In the genomic region with DNA sequence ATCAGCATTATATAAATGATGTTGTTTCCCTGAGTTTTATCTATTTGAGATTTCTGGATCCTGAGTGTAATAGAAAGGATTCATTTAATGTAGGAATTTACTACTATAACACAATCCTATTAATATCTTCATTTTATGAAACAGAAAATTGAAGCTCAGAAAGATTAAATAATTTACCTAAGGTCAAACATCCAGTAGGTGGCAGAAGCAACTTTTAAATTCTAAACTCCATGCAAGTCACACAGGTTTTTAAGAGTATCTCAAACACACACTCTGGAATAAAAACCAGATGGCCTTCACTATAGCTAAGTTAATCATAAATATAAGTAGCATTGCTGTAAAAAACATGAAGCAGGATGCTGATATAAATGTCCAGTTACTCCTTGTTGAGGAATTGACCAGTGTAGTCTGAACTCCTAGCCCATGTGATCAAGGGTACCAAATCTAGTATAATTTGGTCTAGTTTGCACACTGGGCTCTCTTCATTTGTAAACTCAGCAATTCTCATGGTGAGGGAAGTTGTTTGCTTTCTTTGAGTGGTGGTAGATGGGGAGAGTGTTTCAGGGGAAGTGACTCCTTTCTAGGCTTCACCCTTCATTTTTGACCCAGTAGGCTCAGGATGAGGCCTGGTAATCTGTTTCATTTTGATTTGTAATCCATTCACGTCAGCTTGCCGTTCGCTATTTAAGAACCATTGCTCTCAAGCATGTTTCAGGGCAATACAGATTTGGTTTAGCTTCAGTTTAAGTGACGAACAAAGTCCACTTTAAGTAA, we compare ENCODE assay signal across 8 cellular contexts. TPM values are rescaled to one million over a fixed set of nuclear protein-coding genes. Genes with fewer than 3 reads are reported as not detected.
A peak's percentile ranks its signal among the peaks of the same experiment; 100 is the strongest.
DNase-seq lines count a peak whose midpoint lies in the region; ATAC-seq, FAIRE-seq and TF ChIP-seq lines count a peak whose summit lies in the region.

No MANE protein-coding gene starts in this region.

- no peaks in the 10 kb centered on the region for H3K79me2 ChIP-seq in HCT116 (ENCODE audit: insufficient read depth, low read length)

- H3K4me1 ChIP-seq in HCT116 (ENCODE audit: control insufficient read depth in 1 of 2, insufficient read depth in 2 of 2, low read length in 2 of 2), result no peaks in the 10 kb centered on the region
- H3K4me1 ChIP-seq in RWPE2 (ENCODE audit: insufficient read depth, poor library complexity, severe bottlenecking), result no peaks in the 10 kb centered on the region
- H3K4me1 ChIP-seq in skeletal muscle satellite cell (ENCODE audit: control insufficient read depth, insufficient read depth, low read length), result peaks cover 11% of the 10 kb centered on the region

- H3K4me2 ChIP-seq in HCT116 (ENCODE audit: low read length) (no peak overlapping the region), skeletal muscle satellite cell (ENCODE audit: low read length) (peak overlapping the region; percentile 44)

- H3K27ac Mint-ChIP-seq in natural killer cell treated with Interleukin-12 subunit alpha and Interleukin-12 subunit beta and Interleukin-15 and Interleukin-18, amount 100 ng/mL, for 72 hours, result no peak overlapping the region
- H3K27ac Mint-ChIP-seq in activated CD4-positive, alpha-beta T cell treated with anti-CD3 and anti-CD28 coated beads, Interleukin-2, amount 10 ng/mL, durations not matched to agents 24 days and 14 days, result no peak overlapping the region

- H3K9me3 ChIP-seq in HCT116 (ENCODE audit: control insufficient read depth in 1 of 2, insufficient read depth in 1 of 2, low read depth in 1 of 2, low read length in 2 of 2), result no peaks in the 10 kb centered on the region
- no peaks in the 10 kb centered on the region for H3K9me3 ChIP-seq in RWPE2 (ENCODE audit: severe bottlenecking)
- H3K9me3 ChIP-seq in skeletal muscle satellite cell (replicated peaks; ENCODE audit: low read length), result no peaks in the 10 kb centered on the region

- POLR2A ChIA-PET in HCT116 (lab: Charles Lee), result no interaction called here

- H3K36me3 ChIP-seq in HCT116 (ENCODE audit: control insufficient read depth in 1 of 2, insufficient read depth in 2 of 2, low read length in 2 of 2) (no peaks in the 10 kb centered on the region), RWPE2 (ENCODE audit: low read depth) (no peaks in the 10 kb centered on the region), skeletal muscle satellite cell (ENCODE audit: insufficient read depth, low read length) (no peaks in the 10 kb centered on the region)

- H3K27me3 ChIP-seq in HCT116 (ENCODE audit: insufficient read depth, low read length), result no peaks in the 10 kb centered on the region
- H3K27me3 ChIP-seq in RWPE2 (ENCODE audit: insufficient read depth, poor library complexity, severe bottlenecking), result no peaks in the 10 kb centered on the region
- H3K27me3 ChIP-seq in skeletal muscle satellite cell (ENCODE audit: control insufficient read depth, insufficient read depth, low read length), result no peaks in the 10 kb centered on the region

- no peak overlapping the region for H3K9ac ChIP-seq in HCT116 (ENCODE audit: low read length)
- peak overlapping the region; percentile 11 for H3K9ac ChIP-seq in skeletal muscle satellite cell (ENCODE audit: low read depth, low read length)

- peak overlapping the region; percentile 63 for H2AFZ ChIP-seq in HCT116 (ENCODE audit: low read depth, low read length, poor library complexity, severe bottlenecking)

- CTCF ChIA-PET in HCT116 (lab: Charles Lee), result interaction anchor here (0.7 to 3.0 kb wide), 10 partner anchors 9 to 634 kb away, joined by 3 to 52 read pairs (median 4); partner anchors contain the start of genes FMO3 and FMO4

- no peak overlapping the region for H3K4me3 ChIP-seq in HCT116 (replicated peaks in 1 of 2; ENCODE audit: low read depth in 1 of 2, low read length in 2 of 2)
- no peak overlapping the region for H3K4me3 ChIP-seq in RWPE2 (ENCODE audit: severe bottlenecking)
- H3K4me3 ChIP-seq in foreskin fibroblast (ENCODE audit: low read depth in 1 of 2, low read length in 2 of 2), result no peak overlapping the region
- no peak overlapping the region for H3K4me3 ChIP-seq in skeletal muscle satellite cell (ENCODE audit: low read length)

- intact Hi-C loops in HCT116 (cut with micrococcal nuclease), result loop anchor here (1.0 to 10.0 kb wide), 3 partner anchors 145 to 633 kb away; no protein-coding TSS in a partner anchor
- intact Hi-C loops in activated CD4-positive, alpha-beta T cell treated with anti-CD3 and anti-CD28 coated beads, Interleukin-2, amount 10 ng/mL, durations not matched to agents 24 days and 14 days (cut with micrococcal nuclease), result no loop called here

- H3K4me1 Mint-ChIP-seq in natural killer cell treated with Interleukin-12 subunit alpha and Interleukin-12 subunit beta and Interleukin-15 and Interleukin-18, amount 100 ng/mL, for 72 hours (ENCODE audit: low read depth in 2 of 2), result no peaks in the 10 kb centered on the region
- H3K4me1 Mint-ChIP-seq in activated CD4-positive, alpha-beta T cell treated with anti-CD3 and anti-CD28 coated beads, Interleukin-2, amount 10 ng/mL, durations not matched to agents 24 days and 14 days, result no peaks in the 10 kb centered on the region

- H3K27ac ChIP-seq in HCT116 (ENCODE audit: low read depth, low read length), result no peak overlapping the region
- no peak overlapping the region for H3K27ac ChIP-seq in RWPE2 (ENCODE audit: poor library complexity, severe bottlenecking)

- no peaks in the 10 kb centered on the region for H4K20me1 ChIP-seq in HCT116 (ENCODE audit: insufficient read depth)

- H3K27me3 Mint-ChIP-seq in natural killer cell treated with Interleukin-12 subunit alpha and Interleukin-12 subunit beta and Interleukin-15 and Interleukin-18, amount 100 ng/mL, for 72 hours, result peaks cover 3 to 20% of the 10 kb centered on the region in 2 donors
- H3K27me3 Mint-ChIP-seq in activated CD4-positive, alpha-beta T cell treated with anti-CD3 and anti-CD28 coated beads, Interleukin-2, amount 10 ng/mL, durations not matched to agents 24 days and 14 days, result no peaks in the 10 kb centered on the region

- RAD21 ChIA-PET in HCT116 (lab: Charles Lee; ENCODE audit: low non-redundant PET in 1 of 2, low total read pairs in 2 of 2, uncharacterized antibody in 2 of 2, unreplicated experiment in 2 of 2), result interaction anchor here (1.0 kb wide), 3 partner anchors 146 to 635 kb away, joined by 3 to 9 read pairs (median 4); partner anchors contain the start of gene FMO4 (in 1 of the 2)

- ATAC-seq in HCT116, result no peak
- ATAC-seq in RWPE2 (ENCODE audit: low read depth), result no peak
- ATAC-seq in natural killer cell treated with Interleukin-12 subunit alpha and Interleukin-12 subunit beta and Interleukin-15 and Interleukin-18, amount 100 ng/mL, for 72 hours, result no peak
- no peak for ATAC-seq in GM18909 (IDR thresholded peaks at IDR 0.05; ENCODE audit: poor library complexity, unreplicated experiment)

- BruUV-seq in HCT116 (replicated peaks; lab: Mats Ljungman, UMichigan), result no TSS peak

- no peak for FAIRE-seq in GM12891 (lab: Jason Lieb, UNC)

- H3K9me2 ChIP-seq in HCT116 (ENCODE audit: insufficient read depth), result no peaks in the 10 kb centered on the region

- no peak overlapping the region for H3K4me3 Mint-ChIP-seq in natural killer cell treated with Interleukin-12 subunit alpha and Interleukin-12 subunit beta and Interleukin-15 and Interleukin-18, amount 100 ng/mL, for 72 hours
- no peak overlapping the region for H3K4me3 Mint-ChIP-seq in activated CD4-positive, alpha-beta T cell treated with anti-CD3 and anti-CD28 coated beads, Interleukin-2, amount 10 ng/mL, durations not matched to agents 24 days and 14 days

- peak; percentile 61 for TF ChIP-seq RAD21 in HCT116 (IDR thresholded peaks at IDR 0.05; ENCODE audit: low read depth)

- no peaks in the 10 kb centered on the region for H3K36me3 Mint-ChIP-seq in natural killer cell treated with Interleukin-12 subunit alpha and Interleukin-12 subunit beta and Interleukin-15 and Interleukin-18, amount 100 ng/mL, for 72 hours
- H3K36me3 Mint-ChIP-seq in activated CD4-positive, alpha-beta T cell treated with anti-CD3 and anti-CD28 coated beads, Interleukin-2, amount 10 ng/mL, durations not matched to agents 24 days and 14 days (ENCODE audit: low read depth), result no peaks in the 10 kb centered on the region

- DNase-seq in HCT116 (ENCODE audit: low read depth, low spot score) (peak; percentile 15), RWPE2 (ENCODE audit: low spot score) (no peak), foreskin fibroblast (peak; percentile 35 to 79), GM12891 (ENCODE audit: insufficient read length, low spot score) (no peak)
- DNase-seq in natural killer cell treated with Interleukin-12 subunit alpha and Interleukin-12 subunit beta and Interleukin-15 and Interleukin-18, amount 100 ng/mL, for 72 hours (ENCODE audit: low spot score), result no peak
- no peak for DNase-seq in activated CD4-positive, alpha-beta T cell treated with anti-CD3 and anti-CD28 coated beads, Interleukin-2, amount 10 ng/mL, durations not matched to agents 24 days and 14 days

- TF ChIP-seq POLR2A in HCT116 (IDR thresholded peaks at IDR 0.05; ENCODE audit: borderline replicate concordance, extremely low read depth, insufficient read depth, insufficient read length) (no peak), GM12891 (IDR thresholded peaks at IDR 0.05; ENCODE audit: low read depth, low read length) (no peak)

- TF ChIP-seq CTCF in HCT116 (IDR thresholded peaks at IDR 0.05 in 2 of 3, conservative IDR thresholded peaks at IDR 0.05 in 1 of 3; ENCODE audit: borderline replicate concordance in 1 of 3, insufficient read depth in 1 of 3, low read depth in 2 of 3, low read length in 2 of 3), result peak; percentile 21 to 54 (median 47); a peak in 4 of 6 replicates
- peak; percentile 55 for TF ChIP-seq CTCF in RWPE2 (IDR thresholded peaks at IDR 0.05; ENCODE audit: poor library complexity, severe bottlenecking)
- peak; percentile 17 for TF ChIP-seq CTCF in foreskin fibroblast (IDR thresholded peaks at IDR 0.05; ENCODE audit: low read depth, low read length)

- H3K9me3 Mint-ChIP-seq in natural killer cell treated with Interleukin-12 subunit alpha and Interleukin-12 subunit beta and Interleukin-15 and Interleukin-18, amount 100 ng/mL, for 72 hours, result peaks cover 4% of the 10 kb centered on the region
- no peaks in the 10 kb centered on the region for H3K9me3 Mint-ChIP-seq in activated CD4-positive, alpha-beta T cell treated with anti-CD3 and anti-CD28 coated beads, Interleukin-2, amount 10 ng/mL, durations not matched to agents 24 days and 14 days

TF ChIP-seq in HCT116, 20 proteins besides CTCF, POLR2A, EP300 and RAD21 (continues in another document):
- TF ChIP-seq JUND (IDR thresholded peaks at IDR 0.05) (no peak), YY1 (IDR thresholded peaks at IDR 0.05; ENCODE audit: extremely low read depth, insufficient replicate concordance, low read depth, low read length) (no peak)

TF ChIP-seq in GM12891, 5 proteins besides CTCF, POLR2A, EP300 and RAD21:
- no peak for TF ChIP-seq PAX5 (IDR thresholded peaks at IDR 0.05; ENCODE audit: insufficient read depth, low read length, severe bottlenecking)
- TF ChIP-seq SPI1 (IDR thresholded peaks at IDR 0.05; ENCODE audit: low read depth, low read length), result no peak

RNA-seq across cellular contexts. Expression of gene FMO3, which starts 9.3 kb away (rescaled TPM):
- 0.12 TPM for total RNA-seq in HCT116 (2021; ENCODE audit: unreplicated experiment)
- polyA plus RNA-seq in HCT116 (2012), result not detected in 2 replicates
- total RNA-seq in skeletal muscle satellite cell (2012; rRNA removed), result under 0.01 TPM in 1 of 2 replicates, not detected in the other
- polyA plus RNA-seq in GM12891 (2012; ENCODE audit: low read depth, missing spikeins), result not detected
- not detected for total RNA-seq in natural killer cell treated with Interleukin-12 subunit alpha and Interleukin-12 subunit beta and Interleukin-15 and Interleukin-18, amount 100 ng/mL, for 72 hours
- not detected in 2 replicates for total RNA-seq in activated CD4-positive, alpha-beta T cell treated with anti-CD3 and anti-CD28 coated beads, Interleukin-2, amount 10 ng/mL, durations not matched to agents 24 days and 14 days

Comparison
In these comparisons a context has a peak if more than half of its experiments do, and no peak if none do; other contexts are left out.
1. DNase-seq: peak in HCT116 (single experiment) and foreskin fibroblast (2 of 2); none in RWPE2 (single experiment), GM12891 (single experiment), natural killer cell treated with Interleukin-12 subunit alpha and Interleukin-12 subunit beta and Interleukin-15 and Interleukin-18, amount 100 ng/mL, for 72 hours (single experiment) and activated CD4-positive, alpha-beta T cell treated with anti-CD3 and anti-CD28 coated beads, Interleukin-2, amount 10 ng/mL, durations not matched to agents 24 days and 14 days (single experiment).
2. Peak in every context shown above with its lines, with median percentiles within 50 percentile points of each other: CTCF ChIP-seq.